1 cellular context compared by ENCODE assay signal in the genomic region with DNA sequence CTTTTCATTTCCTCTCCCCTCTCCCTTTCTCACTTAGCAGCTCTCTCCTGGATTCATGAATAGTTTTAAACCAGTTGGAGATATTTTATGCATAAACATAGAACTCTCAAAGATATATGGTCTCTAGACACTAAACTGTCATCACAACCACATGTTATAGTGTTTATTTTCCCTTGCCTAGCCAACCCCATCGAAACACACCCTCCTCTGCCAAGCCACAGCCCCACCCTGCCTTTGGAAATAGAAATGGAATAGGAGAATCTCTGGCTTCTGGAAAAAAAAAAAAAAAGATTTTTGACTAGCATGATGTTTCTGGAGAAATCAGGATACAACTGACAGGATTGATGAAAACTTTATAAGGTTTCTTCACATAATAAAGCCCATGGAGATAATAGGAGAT.
TF ChIP-seq lines count a peak whose summit lies in the region.

No MANE protein-coding gene starts in this region.

TF ChIP-seq in IMR-90, 13 proteins besides CTCF, POLR2A, EP300 and RAD21 (continued from another document):
- TF ChIP-seq, protein P1, sequence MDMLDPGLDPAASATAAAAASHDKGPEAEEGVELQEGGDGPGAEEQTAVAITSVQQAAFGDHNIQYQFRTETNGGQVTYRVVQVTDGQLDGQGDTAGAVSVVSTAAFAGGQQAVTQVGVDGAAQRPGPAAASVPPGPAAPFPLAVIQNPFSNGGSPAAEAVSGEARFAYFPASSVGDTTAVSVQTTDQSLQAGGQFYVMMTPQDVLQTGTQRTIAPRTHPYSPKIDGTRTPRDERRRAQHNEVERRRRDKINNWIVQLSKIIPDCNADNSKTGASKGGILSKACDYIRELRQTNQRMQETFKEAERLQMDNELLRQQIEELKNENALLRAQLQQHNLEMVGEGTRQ (IDR thresholded peaks at IDR 0.05; ENCODE audit: low read depth, low read length): no peak
- TF ChIP-seq, protein P2, sequence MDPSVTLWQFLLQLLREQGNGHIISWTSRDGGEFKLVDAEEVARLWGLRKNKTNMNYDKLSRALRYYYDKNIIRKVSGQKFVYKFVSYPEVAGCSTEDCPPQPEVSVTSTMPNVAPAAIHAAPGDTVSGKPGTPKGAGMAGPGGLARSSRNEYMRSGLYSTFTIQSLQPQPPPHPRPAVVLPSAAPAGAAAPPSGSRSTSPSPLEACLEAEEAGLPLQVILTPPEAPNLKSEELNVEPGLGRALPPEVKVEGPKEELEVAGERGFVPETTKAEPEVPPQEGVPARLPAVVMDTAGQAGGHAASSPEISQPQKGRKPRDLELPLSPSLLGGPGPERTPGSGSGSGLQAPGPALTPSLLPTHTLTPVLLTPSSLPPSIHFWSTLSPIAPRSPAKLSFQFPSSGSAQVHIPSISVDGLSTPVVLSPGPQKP (IDR thresholded peaks at IDR 0.05; ENCODE audit: borderline replicate concordance, low read depth, low read length): no peak
- no peak for TF ChIP-seq RFX5 (IDR thresholded peaks at IDR 0.05; ENCODE audit: low read depth, low read length)
- no peak for TF ChIP-seq BHLHE40 (IDR thresholded peaks at IDR 0.05; ENCODE audit: low read depth, low read length)
- TF ChIP-seq CHD1 (IDR thresholded peaks at IDR 0.05; ENCODE audit: low read depth, low read length): no peak
